ENCODE assay signal across 8 cellular contexts in genomic region chr17:42018339-42018738, GRCh38. TPM values are rescaled to one million over a fixed set of nuclear protein-coding genes. Genes with fewer than 3 reads are reported as not detected.
DNase-seq lines count a peak whose midpoint lies in the region; ATAC-seq and TF ChIP-seq lines count a peak whose summit lies in the region.

No MANE protein-coding gene starts in this region.

- TF ChIP-seq CTCF in GM23338 (conservative IDR thresholded peaks at IDR 0.05; ENCODE audit: low read depth in 2 of 2) (no peak), PC-3 (conservative IDR thresholded peaks at IDR 0.05; ENCODE audit: low read depth, low read length) (no peak), epithelial cell of esophagus (IDR thresholded peaks at IDR 0.05; ENCODE audit: insufficient read depth, low read depth, low read length, missing control alignments) (no peak), sigmoid colon (IDR thresholded peaks at IDR 0.05) (no peak)

- H3K9me3 ChIP-seq in PC-3 (ENCODE audit: low read length) (no peaks in the 10 kb centered on the region), sigmoid colon (no peaks in the 10 kb centered on the region)

- H3K36me3 Mint-ChIP-seq in GM23338 (ENCODE audit: low read depth): peaks cover 44% of the 10 kb centered on the region

- POLR2A ChIA-PET in PC-3 (lab: Charles Lee; ENCODE audit: unreplicated experiment): interaction anchor here (0.7 to 1.0 kb wide), 4 partner anchors 46 to 1800 kb away, joined by 3 to 7 read pairs (median 5); partner anchors contain the start of gene EIF1

- H3K9ac ChIP-seq in PC-3 (ENCODE audit: low read length): peak overlapping the region; percentile 96

- peaks cover 53% of the 10 kb centered on the region for H3K79me2 ChIP-seq in GM23338 (replicated peaks; ENCODE audit: insufficient read depth)
- H3K79me2 ChIP-seq in PC-3 (ENCODE audit: low read length): peaks cover 56% of the 10 kb centered on the region

- H4K20me1 ChIP-seq in GM23338 (replicated peaks; ENCODE audit: insufficient read depth) (peaks cover 9% of the 10 kb centered on the region; the same call in 1 of the 2 replicates), PC-3 (ENCODE audit: low read length) (no peaks in the 10 kb centered on the region)

- peaks cover 36% of the 10 kb centered on the region for H3K4me1 Mint-ChIP-seq in GM23338

- peak overlapping the region; percentile 95 for H3K27ac Mint-ChIP-seq in GM23338

- peaks cover 25% of the 10 kb centered on the region for H3K4me1 ChIP-seq in GM23338 (ENCODE audit: insufficient read depth)
- H3K4me1 ChIP-seq in PC-3 (ENCODE audit: insufficient read depth, low read length): peaks cover 17% of the 10 kb centered on the region
- H3K4me1 ChIP-seq in sigmoid colon: peaks cover 0 to 68% (median 50%) of the 10 kb centered on the region in 4 donors

- H3K27me3 Mint-ChIP-seq in GM23338 (ENCODE audit: insufficient read depth, low read depth, poor library complexity): peaks cover 11% of the 10 kb centered on the region

- WGBS in sigmoid colon, 2 donors: 44 to 46% methylated on average over 3 of the region's 3 CpGs

- ATAC-seq in GM23338 (peak; percentile 6), PC-3 (no peak), HG02852 (IDR thresholded peaks at IDR 0.05; ENCODE audit: unreplicated experiment) (no peak), GM18511 (IDR thresholded peaks at IDR 0.05; ENCODE audit: unreplicated experiment) (no peak)

- CTCF ChIA-PET in PC-3 (lab: Charles Lee): interaction anchor here (1.3 kb wide), 1 partner anchor 55 kb away, joined by 6 read pairs; no protein-coding TSS in a partner anchor

- no peak for TF ChIP-seq EP300 in sigmoid colon (IDR thresholded peaks at IDR 0.05)

- H3K4me3 ChIP-seq in GM23338 (peak overlapping the region; percentile 93), PC-3 (ENCODE audit: low read length) (peak overlapping the region; percentile 94), epithelial cell of esophagus (ENCODE audit: low read length) (peak overlapping the region; percentile 98), sigmoid colon (peak overlapping the region in 3 of 4 donors; percentile 78 to 90 (median 84))

- H3K9me3 Mint-ChIP-seq in GM23338: peaks cover 2% of the 10 kb centered on the region; the same call in 1 of the 3 replicates

- H3K36me3 ChIP-seq in GM23338 (ENCODE audit: insufficient read depth) (peaks cover 6% of the 10 kb centered on the region), PC-3 (ENCODE audit: low read depth, low read length) (no peaks in the 10 kb centered on the region), sigmoid colon (peaks cover 4 to 20% (median 11%) of the 10 kb centered on the region in 4 donors)

- H3F3A ChIP-seq in GM23338 (replicated peaks; ENCODE audit: low read depth): peaks cover 35% of the 10 kb centered on the region
- H3F3A ChIP-seq in PC-3 (ENCODE audit: low read length, unreplicated experiment): no peaks in the 10 kb centered on the region

- intact Hi-C loops in PC-3 (cut with micrococcal nuclease) (no loop called here), sigmoid colon (cut with DNase I) (no loop called here)

- H2AFZ ChIP-seq in GM23338: no peak overlapping the region
- peak overlapping the region; percentile 76 for H2AFZ ChIP-seq in PC-3 (ENCODE audit: low read length)

- H3K4me2 ChIP-seq in GM23338 (peak overlapping the region; percentile 83), PC-3 (ENCODE audit: low read length) (peak overlapping the region; percentile 94)

- H3K27ac ChIP-seq in GM23338 (ENCODE audit: low read depth): peak overlapping the region; percentile 98
- peak overlapping the region; percentile 58 for H3K27ac ChIP-seq in PC-3 (ENCODE audit: low read length)
- peak overlapping the region; percentile 89 to 93 (median 92) for H3K27ac ChIP-seq in sigmoid colon

- no peak for DNase-seq in GM23338 (ENCODE audit: low spot score)
- no peak for DNase-seq in PC-3
- DNase-seq in epithelial cell of esophagus (ENCODE audit: low read depth): no peak
- DNase-seq in sigmoid colon: no peak
- no peak for DNase-seq in activated naive CD4-positive, alpha-beta T cell (lab: John Stamatoyannopoulos, UW)
- DNase-seq in hepatic stellate cell (ENCODE audit: low spot score): no peak

- no peaks in the 10 kb centered on the region for H3K27me3 ChIP-seq in GM23338 (ENCODE audit: insufficient read depth)
- no peaks in the 10 kb centered on the region for H3K27me3 ChIP-seq in PC-3 (ENCODE audit: low read length)
- no peaks in the 10 kb centered on the region for H3K27me3 ChIP-seq in sigmoid colon

- no peak for TF ChIP-seq POLR2A in sigmoid colon (IDR thresholded peaks at IDR 0.05)

- peak overlapping the region; percentile 99 for H3K4me3 Mint-ChIP-seq in GM23338

- H3K9me2 ChIP-seq in GM23338 (ENCODE audit: insufficient read depth) (peaks cover 9% of the 10 kb centered on the region), PC-3 (replicated peaks; ENCODE audit: low read length) (no peaks in the 10 kb centered on the region)

- BruUV-seq in PC-3 (replicated peaks; lab: Mats Ljungman, UMichigan): no TSS peak

TF ChIP-seq in GM23338, 12 proteins besides CTCF, POLR2A, EP300 and RAD21:
- TF ChIP-seq POLR2AphosphoS5 (IDR thresholded peaks at IDR 0.05; ENCODE audit: low read depth): 0 out of 2 replicates have a peak, but pooled peaks have one; percentile 35
- no peak for TF ChIP-seq CREB1 (CRISPR knock-in tag; IDR thresholded peaks at IDR 0.05; ENCODE audit: low read depth)

RNA-seq across cellular contexts. Expression of gene DNAJC7, which starts 1.1 kb away (rescaled TPM):
- total RNA-seq in GM23338 (2014; rRNA removed; shearing (Covaris generic)): 119 and 139 TPM in 2 replicates
- polyA plus RNA-seq in GM23338 (2016; fragmentation: Nextera tagmentation; extraction: Ambion mirVana) (136 and 141 TPM in 2 replicates), sigmoid colon (10 to 100 TPM; 90.1 to 91.6 (median 90.1) TPM)
- total RNA-seq in PC-3 (2014; rRNA removed) (60.1 and 76.3 TPM in 2 replicates), sigmoid colon (10 to 100 TPM; 46.7 to 57.1 (median 49.6) TPM)

RNA-seq across cellular contexts. Expression of gene NKIRAS2, which starts 1.6 kb away (rescaled TPM):
- 42.5 and 52.9 TPM in 2 replicates for total RNA-seq in GM23338 (2014; rRNA removed; shearing (Covaris generic))
- polyA plus RNA-seq in GM23338 (2016; fragmentation: Nextera tagmentation; extraction: Ambion mirVana) (31.3 and 31.7 TPM in 2 replicates), sigmoid colon (10 to 100 TPM; 32.6 to 34.8 (median 34.2) TPM)
- total RNA-seq in PC-3 (2014; rRNA removed) (39.4 and 46.6 TPM in 2 replicates), sigmoid colon (10 to 100 TPM; 28.5 to 35.4 (median 30.8) TPM)

RNA-seq across cellular contexts. Expression of gene C17orf113, which starts 32.1 kb away (rescaled TPM):
- 1.8 and 2.1 TPM in 2 replicates for total RNA-seq in GM23338 (2014; rRNA removed; shearing (Covaris generic))
- polyA plus RNA-seq in GM23338 (2016; fragmentation: Nextera tagmentation; extraction: Ambion mirVana) (0.29 and 0.38 TPM in 2 replicates), sigmoid colon (under 1 TPM; 0.23 to 0.66 (median 0.60) TPM)
- total RNA-seq in PC-3 (2014; rRNA removed) (0.62 and 1.8 TPM in 2 replicates), sigmoid colon (under 1 TPM; 0.27 to 0.71 (median 0.39) TPM)

RNA-seq across cellular contexts. Expression of gene CNP, which starts 51.7 kb away (rescaled TPM):
- total RNA-seq in GM23338 (2014; rRNA removed; shearing (Covaris generic)): 40.3 and 47.8 TPM in 2 replicates
- polyA plus RNA-seq in GM23338 (2016; fragmentation: Nextera tagmentation; extraction: Ambion mirVana): 28.3 and 30.8 TPM in 2 replicates
- 75.4 and 91.6 TPM in 2 replicates for total RNA-seq in PC-3 (2014; rRNA removed)
- 10 to 100 TPM; 52.0 to 71.3 (median 65.2) TPM for total RNA-seq in sigmoid colon
- polyA plus RNA-seq in sigmoid colon: 10 to 100 TPM; 24.0 to 48.0 (median 25.2) TPM
